26 cellular contexts compared by ENCODE assay signal in genomic region chr15:41125063-41125669, GRCh38.
"Had no signal": no experiment of that assay in that cellular context is flagged by ENCODE, and none has a peak within 500 bp of the region (broad histone marks: within the 10 kb centered on the region; RNA-seq: fewer than 3 reads in every experiment).

No MANE protein-coding gene starts in this region.

- H3K4me3 ChIP-seq: colonic mucosa, esophagus muscularis mucosa, gastroesophageal sphincter, heart left ventricle, left ventricle myocardium inferior, lower lobe of right lung, mucosa of descending colon, right atrium auricular region, sigmoid colon, stomach, thoracic aorta, tibial nerve, upper lobe of left lung had no signal

- H3K4me1 ChIP-seq: colonic mucosa, esophagus muscularis mucosa, foreskin keratinocyte, gastroesophageal sphincter, heart left ventricle, left ventricle myocardium inferior, lower lobe of right lung, parathyroid adenoma, right atrium auricular region, sigmoid colon, stomach, tibial nerve, upper lobe of left lung had no signal

- ATAC-seq: foreskin keratinocyte; gastroesophageal sphincter; heart left ventricle; lower lobe of right lung; mucosa of descending colon; natural killer cell treated with Interleukin-12 subunit alpha and Interleukin-12 subunit beta and Interleukin-15 and Interleukin-18, amount 100 ng/mL, for 72 hours; stimulated activated effector memory CD8-positive, alpha-beta T cell treated with anti-CD3 and anti-CD28 coated beads, Interleukin-12 subunit alpha, Interleukin-12 subunit beta, amount 100 ng/mL, for 72 hours had no signal

- H3K79me2 ChIP-seq: parathyroid adenoma had no signal

- H3K27me3 ChIP-seq: colonic mucosa, foreskin keratinocyte, right atrium auricular region, upper lobe of left lung had no signal

- H3K27ac ChIP-seq: colonic mucosa, esophagus muscularis mucosa, foreskin keratinocyte, gastroesophageal sphincter, heart left ventricle, left ventricle myocardium inferior, lower lobe of right lung, neutrophil, parathyroid adenoma, right atrium auricular region, sigmoid colon, stomach, thoracic aorta, tibial nerve, upper lobe of left lung had no signal

- H3K36me3 ChIP-seq: colonic mucosa, esophagus muscularis mucosa, gastroesophageal sphincter, heart left ventricle, left ventricle myocardium inferior, lower lobe of right lung, neutrophil, right atrium auricular region, sigmoid colon, stomach, thoracic aorta, tibial nerve, upper lobe of left lung had no signal

- DNase-seq: colonic mucosa; dermis blood vessel endothelial cell; effector memory CD4-positive, alpha-beta T cell; foreskin keratinocyte; heart left ventricle; hippocampal formation; left cardiac atrium; left ventricle myocardium inferior; lower lobe of right lung; mucosa of descending colon; naive B cell; sigmoid colon; stimulated activated CD4-positive, alpha-beta T cell treated with anti-CD3 and anti-CD28 coated beads, Interleukin-2, amount 100 ng/mL, for 24 hours; stimulated activated CD4-positive, alpha-beta T cell treated with anti-CD3 and anti-CD28 coated beads, Interleukin-4, amount 100 ng/mL, for 24 hours; stimulated activated naive CD4-positive, alpha-beta T cell treated with Interleukin-2 at 50 U/mL for 16 hours; stomach; upper lobe of left lung had no signal

- H3K9me3 ChIP-seq: colonic mucosa, esophagus muscularis mucosa, gastroesophageal sphincter, lower lobe of right lung, mucosa of descending colon, neutrophil, right atrium auricular region, sigmoid colon, thoracic aorta, upper lobe of left lung had no signal

- H2AFZ ChIP-seq: parathyroid adenoma had no signal
